In genomic region chr16:23957287-23957686, GRCh38 we compare ENCODE assay signal across 14 cellular contexts.
"Had no signal": no experiment of that assay in that cellular context is flagged by ENCODE, and none has a peak within 500 bp of the region (broad histone marks: within the 10 kb centered on the region; RNA-seq: fewer than 3 reads in every experiment).

No MANE protein-coding gene starts in this region.

- H3K4me1 ChIP-seq: adrenal gland, gastroesophageal sphincter had no signal

- H3K4me3 Mint-ChIP-seq: neural crest cell had no signal

- H3K27me3 ChIP-seq: adrenal gland, ovary, tibial nerve had no signal

- H3K4me3 ChIP-seq: adrenal gland, gastroesophageal sphincter, ovary, tibial nerve had no signal

- ATAC-seq: gastroesophageal sphincter, left ventricle myocardium superior had no signal

- H3K27ac ChIP-seq: adrenal gland, gastroesophageal sphincter, ovary, tibial nerve had no signal

- DNase-seq: activated T-cell treated with anti-CD3 and anti-CD28 coated beads, Interleukin-2, amount 50 U/mL, for 1 hour; adrenal gland; cortex of kidney; effector CD8-positive, alpha-beta T cell; kidney; left ventricle myocardium superior; mesendoderm; ovary; stimulated activated CD4-positive, alpha-beta T cell treated with anti-CD3 and anti-CD28 coated beads, Interleukin-4, amount 100 ng/mL, for 24 hours; SW 1271; T-helper 9 cell had no signal

- H3K36me3 ChIP-seq: adrenal gland, gastroesophageal sphincter, ovary, tibial nerve had no signal

- H3K9me3 ChIP-seq: adrenal gland, gastroesophageal sphincter, ovary, tibial nerve had no signal

- H3K9me3 Mint-ChIP-seq: neural crest cell had no signal
